In genomic region chr1:99670583-99670982, GRCh38 we compare ENCODE assay signal across 24 cellular contexts. TPM values are rescaled to one million over a fixed set of nuclear protein-coding genes. Genes with fewer than 3 reads are reported as not detected.
"Had no signal": no experiment of that assay in that cellular context is flagged by ENCODE, and none has a peak within 500 bp of the region (broad histone marks: within the 10 kb centered on the region; RNA-seq: fewer than 3 reads in every experiment).

No MANE protein-coding gene starts in this region.

- ATAC-seq: effector memory CD8-positive, alpha-beta T cell; left colon; natural killer cell; sciatic nerve; stimulated activated naive CD8-positive, alpha-beta T cell treated with anti-CD3 and anti-CD28 coated beads, Interleukin-15, amount 100 ng/mL, for 72 hours had no signal

- H3K4me3 ChIP-seq: esophagus squamous epithelium, lung, ovary, skin epidermis, spleen, thyroid gland had no signal

- H3K9me3 ChIP-seq: esophagus squamous epithelium, ovary, spleen, thyroid gland had no signal

- H3K27ac ChIP-seq: esophagus squamous epithelium, skin epidermis, spleen had no signal

- H3K36me3 ChIP-seq: ovary, spleen, thyroid gland had no signal

- DNase-seq: cerebellar nuclear complex; cortex of kidney; effector memory CD8-positive, alpha-beta T cell; erythroblast; esophagus squamous epithelium; foreskin melanocyte; hippocampal formation; left colon; natural killer cell; occipital lobe; ovary; posterior cingulate gyrus; retina; spleen; stimulated activated CD4-positive, alpha-beta T cell treated with anti-CD3 and anti-CD28 coated beads, Interleukin-2, amount 100 ng/mL, for 48 hours; stimulated activated CD8-positive, alpha-beta memory T cell treated with anti-CD3 and anti-CD28 coated beads, Interleukin-4, amount 100 ng/mL, for 48 hours; stimulated activated naive CD4-positive, alpha-beta T cell; stimulated activated naive CD8-positive, alpha-beta T cell treated with anti-CD3 and anti-CD28 coated beads, Interleukin-15, amount 100 ng/mL, for 72 hours; trophoblast cell had no signal

- H3K27me3 ChIP-seq: esophagus squamous epithelium, ovary, spleen, thyroid gland had no signal

RNA-seq across cellular contexts. Expression of gene PALMD, which starts 24.7 kb away (rescaled TPM):
- total RNA-seq: mononuclear cell, natural killer cell had no signal
